Comparison of ENCODE assay signal across 8 cellular contexts in the genomic region with DNA sequence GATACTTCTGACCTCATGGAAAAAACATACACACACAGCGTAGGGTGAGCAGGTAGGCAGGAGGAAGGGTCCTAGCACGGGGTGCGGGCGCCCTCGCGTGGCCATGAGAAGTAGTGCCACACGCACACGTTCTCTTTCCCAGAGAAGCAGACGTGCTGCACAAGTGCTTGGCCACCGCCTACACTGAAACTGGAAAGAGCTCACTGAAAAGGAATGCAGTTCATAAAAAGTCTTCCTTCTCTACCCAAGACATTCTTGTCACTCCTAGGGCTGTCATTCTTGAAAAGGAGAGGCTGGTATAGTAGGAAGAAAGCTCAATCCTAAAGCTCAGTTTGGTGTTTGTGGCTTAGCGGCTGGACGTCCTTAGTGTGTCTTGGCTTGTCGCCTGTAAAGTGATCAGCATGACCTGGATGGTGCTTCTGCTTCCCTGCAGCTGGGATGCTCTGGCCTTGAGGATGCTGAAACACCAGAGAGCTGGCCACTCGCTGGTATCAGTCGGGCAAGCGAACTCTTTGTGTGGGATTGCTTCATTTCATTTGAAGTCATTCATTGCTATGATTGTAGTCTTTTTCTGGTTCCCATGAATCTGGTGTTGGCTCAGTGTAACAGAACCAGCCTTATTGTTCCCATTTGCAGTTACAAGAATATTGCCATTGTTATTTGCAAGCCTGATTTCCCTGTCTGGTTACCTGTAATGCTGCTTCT.
DNase-seq lines count a peak whose midpoint lies in the region; ATAC-seq and TF ChIP-seq lines count a peak whose summit lies in the region.

No MANE protein-coding gene starts in this region.

- TF ChIP-seq CTCF in colonic mucosa (IDR thresholded peaks at IDR 0.05) (peak; percentile 88), liver (IDR thresholded peaks at IDR 0.05; ENCODE audit: low read depth, low read length, missing input control) (peak; percentile 91)

- H3K27ac ChIP-seq in colonic mucosa (no peak overlapping the region), liver (ENCODE audit: low read depth in 1 of 2, low read length in 2 of 2) (no peak overlapping the region)

- H3K4me3 ChIP-seq in colonic mucosa, result no peak overlapping the region
- H3K4me3 ChIP-seq in liver (ENCODE audit: low read depth in 1 of 3, low read length in 3 of 3), result no peak overlapping the region

- H3K4me1 ChIP-seq in colonic mucosa (no peaks in the 10 kb centered on the region), liver (ENCODE audit: control insufficient read depth in 4 of 4, insufficient read depth in 4 of 4, low read length in 3 of 4) (no peaks in the 10 kb centered on the region)

- peak; percentile 79 for DNase-seq in activated CD4-positive, alpha-beta T cell treated with anti-CD3 and anti-CD28 coated beads for 36 hours
- no peak for DNase-seq in activated CD4-positive, alpha-beta T cell treated with anti-CD3 and anti-CD28 coated beads, Interleukin-2, amount 50 U/mL, for 4 hours
- peak; percentile 71 for DNase-seq in HuH-7 (ENCODE audit: low spot score)
- DNase-seq in SK-N-DZ (ENCODE audit: low spot score), result peak; percentile 16
- DNase-seq in colonic mucosa, result peak; percentile 62
- peak; percentile 64 for DNase-seq in stimulated activated naive CD8-positive, alpha-beta T cell treated with anti-CD3 and anti-CD28 coated beads, Interleukin-15, Interleukin-2, amounts not matched to agents 100 U/mL and 50 U/mL, for 24 hours

- peak; percentile 42 for ATAC-seq in activated CD4-positive, alpha-beta T cell treated with anti-CD3 and anti-CD28 coated beads for 36 hours
- ATAC-seq in GM21619 (IDR thresholded peaks at IDR 0.05; ENCODE audit: unreplicated experiment), result peak; percentile 91
- ATAC-seq in stimulated activated naive CD8-positive, alpha-beta T cell treated with anti-CD3 and anti-CD28 coated beads, Interleukin-15, Interleukin-2, amounts not matched to agents 100 U/mL and 50 U/mL, for 24 hours, result peak; percentile 67

- CTCF ChIA-PET in activated CD4-positive, alpha-beta T cell treated with anti-CD3 and anti-CD28 coated beads for 36 hours (lab: Charles Lee), result interaction anchor here (0.6 to 2.3 kb wide), 21 partner anchors 10 to 752 kb away, joined by 3 to 21 read pairs (median 4); no protein-coding TSS in a partner anchor

- intact Hi-C loops in activated CD4-positive, alpha-beta T cell treated with anti-CD3 and anti-CD28 coated beads for 36 hours (cut with DNase I, micrococcal nuclease), result loop anchor here (1.0 to 5.0 kb wide), 7 partner anchors 92 to 1242 kb away; no protein-coding TSS in a partner anchor
- intact Hi-C loops in colonic mucosa (cut with DNase I), result loop anchor here (5.0 to 10.0 kb wide), 2 partner anchors 429 to 752 kb away; no protein-coding TSS in a partner anchor

- POLR2A ChIA-PET in activated CD4-positive, alpha-beta T cell treated with anti-CD3 and anti-CD28 coated beads for 36 hours (lab: Charles Lee), result no interaction called here

- H3K4me3 Mint-ChIP-seq in activated CD4-positive, alpha-beta T cell treated with anti-CD3 and anti-CD28 coated beads for 36 hours, result no peak overlapping the region

- WGBS in liver, result 27% methylated on average over 16 of the region's 16 CpGs

- H3K36me3 Mint-ChIP-seq in activated CD4-positive, alpha-beta T cell treated with anti-CD3 and anti-CD28 coated beads for 36 hours (ENCODE audit: low read depth), result no peaks in the 10 kb centered on the region

- H3K9me3 ChIP-seq in colonic mucosa, result no peaks in the 10 kb centered on the region
- no peaks in the 10 kb centered on the region for H3K9me3 ChIP-seq in liver (ENCODE audit: control insufficient read depth in 4 of 4, low read length in 3 of 4)

- H3K27me3 ChIP-seq in colonic mucosa, result no peaks in the 10 kb centered on the region
- H3K27me3 ChIP-seq in liver (ENCODE audit: control insufficient read depth in 4 of 4, insufficient read depth in 4 of 4, low read length in 3 of 4), result no peaks in the 10 kb centered on the region

- H3K9me3 Mint-ChIP-seq in activated CD4-positive, alpha-beta T cell treated with anti-CD3 and anti-CD28 coated beads for 36 hours (ENCODE audit: low read depth), result no peaks in the 10 kb centered on the region

- H3K4me1 Mint-ChIP-seq in activated CD4-positive, alpha-beta T cell treated with anti-CD3 and anti-CD28 coated beads for 36 hours, result no peaks in the 10 kb centered on the region

- no peak overlapping the region for H3K27ac Mint-ChIP-seq in activated CD4-positive, alpha-beta T cell treated with anti-CD3 and anti-CD28 coated beads for 36 hours

- peak; percentile 90 to 91 for TF ChIP-seq RAD21 in liver (IDR thresholded peaks at IDR 0.05)

- H3K36me3 ChIP-seq in colonic mucosa (no peaks in the 10 kb centered on the region), liver (ENCODE audit: control insufficient read depth in 4 of 4, insufficient read depth in 3 of 4, low read depth in 1 of 4, low read length in 3 of 4) (no peaks in the 10 kb centered on the region)

- no peak overlapping the region for H3K9ac ChIP-seq in colonic mucosa (ENCODE audit: low read depth in 2 of 2, low read length in 2 of 2)
- H3K9ac ChIP-seq in liver (ENCODE audit: low read depth in 1 of 2, low read length in 2 of 2), result no peak overlapping the region

- H3K27me3 Mint-ChIP-seq in activated CD4-positive, alpha-beta T cell treated with anti-CD3 and anti-CD28 coated beads for 36 hours, result peaks cover 2% of the 10 kb centered on the region

TF ChIP-seq in liver, 16 proteins besides CTCF, POLR2A, EP300 and RAD21:
- TF ChIP-seq TAF1 (conservative IDR thresholded peaks at IDR 0.05) (no peak), EGR1 (IDR thresholded peaks at IDR 0.05; ENCODE audit: low read depth in 2 of 2) (no peak), FOXA2 (IDR thresholded peaks at IDR 0.05) (no peak), RXRA (IDR thresholded peaks at IDR 0.05) (no peak)
- TF ChIP-seq, protein P1, sequence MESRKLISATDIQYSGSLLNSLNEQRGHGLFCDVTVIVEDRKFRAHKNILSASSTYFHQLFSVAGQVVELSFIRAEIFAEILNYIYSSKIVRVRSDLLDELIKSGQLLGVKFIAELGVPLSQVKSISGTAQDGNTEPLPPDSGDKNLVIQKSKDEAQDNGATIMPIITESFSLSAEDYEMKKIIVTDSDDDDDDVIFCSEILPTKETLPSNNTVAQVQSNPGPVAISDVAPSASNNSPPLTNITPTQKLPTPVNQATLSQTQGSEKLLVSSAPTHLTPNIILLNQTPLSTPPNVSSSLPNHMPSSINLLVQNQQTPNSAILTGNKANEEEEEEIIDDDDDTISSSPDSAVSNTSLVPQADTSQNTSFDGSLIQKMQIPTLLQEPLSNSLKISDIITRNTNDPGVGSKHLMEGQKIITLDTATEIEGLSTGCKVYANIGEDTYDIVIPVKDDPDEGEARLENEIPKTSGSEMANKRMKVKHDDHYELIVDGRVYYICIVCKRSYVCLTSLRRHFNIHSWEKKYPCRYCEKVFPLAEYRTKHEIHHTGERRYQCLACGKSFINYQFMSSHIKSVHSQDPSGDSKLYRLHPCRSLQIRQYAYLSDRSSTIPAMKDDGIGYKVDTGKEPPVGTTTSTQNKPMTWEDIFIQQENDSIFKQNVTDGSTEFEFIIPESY (IDR thresholded peaks at IDR 0.05), result no peak
- TF ChIP-seq, protein P2, sequence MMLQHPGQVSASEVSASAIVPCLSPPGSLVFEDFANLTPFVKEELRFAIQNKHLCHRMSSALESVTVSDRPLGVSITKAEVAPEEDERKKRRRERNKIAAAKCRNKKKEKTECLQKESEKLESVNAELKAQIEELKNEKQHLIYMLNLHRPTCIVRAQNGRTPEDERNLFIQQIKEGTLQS (IDR thresholded peaks at IDR 0.05), result no peak
- TF ChIP-seq, protein P3, sequence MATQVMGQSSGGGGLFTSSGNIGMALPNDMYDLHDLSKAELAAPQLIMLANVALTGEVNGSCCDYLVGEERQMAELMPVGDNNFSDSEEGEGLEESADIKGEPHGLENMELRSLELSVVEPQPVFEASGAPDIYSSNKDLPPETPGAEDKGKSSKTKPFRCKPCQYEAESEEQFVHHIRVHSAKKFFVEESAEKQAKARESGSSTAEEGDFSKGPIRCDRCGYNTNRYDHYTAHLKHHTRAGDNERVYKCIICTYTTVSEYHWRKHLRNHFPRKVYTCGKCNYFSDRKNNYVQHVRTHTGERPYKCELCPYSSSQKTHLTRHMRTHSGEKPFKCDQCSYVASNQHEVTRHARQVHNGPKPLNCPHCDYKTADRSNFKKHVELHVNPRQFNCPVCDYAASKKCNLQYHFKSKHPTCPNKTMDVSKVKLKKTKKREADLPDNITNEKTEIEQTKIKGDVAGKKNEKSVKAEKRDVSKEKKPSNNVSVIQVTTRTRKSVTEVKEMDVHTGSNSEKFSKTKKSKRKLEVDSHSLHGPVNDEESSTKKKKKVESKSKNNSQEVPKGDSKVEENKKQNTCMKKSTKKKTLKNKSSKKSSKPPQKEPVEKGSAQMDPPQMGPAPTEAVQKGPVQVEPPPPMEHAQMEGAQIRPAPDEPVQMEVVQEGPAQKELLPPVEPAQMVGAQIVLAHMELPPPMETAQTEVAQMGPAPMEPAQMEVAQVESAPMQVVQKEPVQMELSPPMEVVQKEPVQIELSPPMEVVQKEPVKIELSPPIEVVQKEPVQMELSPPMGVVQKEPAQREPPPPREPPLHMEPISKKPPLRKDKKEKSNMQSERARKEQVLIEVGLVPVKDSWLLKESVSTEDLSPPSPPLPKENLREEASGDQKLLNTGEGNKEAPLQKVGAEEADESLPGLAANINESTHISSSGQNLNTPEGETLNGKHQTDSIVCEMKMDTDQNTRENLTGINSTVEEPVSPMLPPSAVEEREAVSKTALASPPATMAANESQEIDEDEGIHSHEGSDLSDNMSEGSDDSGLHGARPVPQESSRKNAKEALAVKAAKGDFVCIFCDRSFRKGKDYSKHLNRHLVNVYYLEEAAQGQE (IDR thresholded peaks at IDR 0.05), result no peak

Comparison
In these comparisons a context has a peak if more than half of its experiments do, and no peak if none do; other contexts are left out.
1. DNase-seq: peak in activated CD4-positive, alpha-beta T cell treated with anti-CD3 and anti-CD28 coated beads for 36 hours (single experiment), HuH-7 (single experiment), SK-N-DZ (single experiment), colonic mucosa (single experiment) and stimulated activated naive CD8-positive, alpha-beta T cell treated with anti-CD3 and anti-CD28 coated beads, Interleukin-15, Interleukin-2, amounts not matched to agents 100 U/mL and 50 U/mL, for 24 hours (single experiment); none in activated CD4-positive, alpha-beta T cell treated with anti-CD3 and anti-CD28 coated beads, Interleukin-2, amount 50 U/mL, for 4 hours (0 of 2).
2. Peak in every context shown above with its lines, with median percentiles within 50 percentile points of each other: ATAC-seq.